In the genomic region with DNA sequence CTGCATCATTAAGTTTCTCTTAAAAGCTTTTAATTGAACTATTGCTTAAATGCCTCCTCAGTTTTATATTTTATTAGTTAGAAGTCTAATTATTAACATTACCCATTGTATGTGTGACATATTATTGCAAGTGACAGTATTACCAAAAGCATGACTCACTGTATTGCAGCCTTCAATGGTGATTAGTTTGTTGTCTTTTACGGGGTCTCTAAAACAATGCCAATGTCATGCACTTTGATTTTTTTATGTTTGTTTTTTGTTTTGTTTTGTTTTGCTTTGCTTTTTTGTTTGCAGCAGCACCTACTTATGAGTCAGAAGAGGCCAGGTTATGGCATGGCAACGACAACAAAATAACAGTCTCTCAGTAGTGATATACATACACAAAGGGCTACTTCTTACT, we compare ENCODE assay signal across 8 cellular contexts.
"Had no signal": no experiment of that assay in that cellular context is flagged by ENCODE, and none has a peak within 500 bp of the region (broad histone marks: within the 10 kb centered on the region; RNA-seq: fewer than 3 reads in every experiment).

No MANE protein-coding gene starts in this region.

- H3K4me3 ChIP-seq: GM23248 had no signal

- FAIRE-seq: HepG2 had no signal

- H3K27ac ChIP-seq: GM23248, HL-60, KMS-11 had no signal

- DNase-seq: GM23248, GOT3, H9, HCEC 1CT, KBM-7 had no signal

- H2AFZ ChIP-seq: GM23248 had no signal

- H3K4me2 ChIP-seq: KMS-11 had no signal

- ATAC-seq: HepG2 had no signal

- H3K9ac ChIP-seq: GM23248, KMS-11 had no signal
